ENCODE assay signal across 9 cellular contexts in genomic region chr2:11749646-11750349, GRCh38. TPM values are rescaled to one million over a fixed set of nuclear protein-coding genes. Genes with fewer than 3 reads are reported as not detected.
A peak's percentile ranks its signal among the peaks of the same experiment; 100 is the strongest.
DNase-seq lines count a peak whose midpoint lies in the region; ATAC-seq and TF ChIP-seq lines count a peak whose summit lies in the region.
"Had no signal": no experiment of that assay in that cellular context is flagged by ENCODE, and none has a peak within 500 bp of the region (broad histone marks: within the 10 kb centered on the region; RNA-seq: fewer than 3 reads in every experiment).

No MANE protein-coding gene starts in this region.

- no peaks in the 10 kb centered on the region for H3K27me3 ChIP-seq in breast epithelium
- H3K27me3 ChIP-seq in prostate gland (replicated peaks; ENCODE audit: insufficient read depth), result no peaks in the 10 kb centered on the region
- H3K27me3 ChIP-seq in sigmoid colon, result no peaks in the 10 kb centered on the region

- DNase-seq in breast epithelium (ENCODE audit: low spot score in 2 of 2), result no peak
- DNase-seq in prostate gland (ENCODE audit: low spot score), result no peak
- no peak for DNase-seq in activated effector memory CD4-positive, alpha-beta T cell treated with Interleukin-2 at 50 U/mL for 16 hours
- no peak for DNase-seq in sigmoid colon
- DNase-seq in DMS79 (lab: John Stamatoyannopoulos, UW), result no peak
- DNase-seq: cerebellar nuclear complex had no signal

- TF ChIP-seq CTCF in breast epithelium (IDR thresholded peaks at IDR 0.05), result no peak
- no peak for TF ChIP-seq CTCF in prostate gland (IDR thresholded peaks at IDR 0.05)
- no peak for TF ChIP-seq CTCF in sigmoid colon (IDR thresholded peaks at IDR 0.05)

- H3K9me3 ChIP-seq in breast epithelium, result no peaks in the 10 kb centered on the region
- no peaks in the 10 kb centered on the region for H3K9me3 ChIP-seq in prostate gland
- H3K9me3 ChIP-seq in sigmoid colon, result no peaks in the 10 kb centered on the region

- H3K36me3 ChIP-seq in breast epithelium (no peaks in the 10 kb centered on the region), prostate gland (no peaks in the 10 kb centered on the region), sigmoid colon (no peaks in the 10 kb centered on the region)

- TF ChIP-seq EP300 in sigmoid colon (IDR thresholded peaks at IDR 0.05), result no peak

- WGBS in prostate gland, result 76% methylated on average over 13 of the region's 13 CpGs
- WGBS in sigmoid colon, 2 donors, result 62 to 80% methylated on average over 13 of the region's 13 CpGs

- H3K4me1 ChIP-seq in breast epithelium, result peaks cover 10 to 35% of the 10 kb centered on the region in 2 donors
- H3K4me1 ChIP-seq in prostate gland (replicated peaks), result peaks cover 2% of the 10 kb centered on the region
- H3K4me1 ChIP-seq in sigmoid colon, result peaks cover 0 to 70% (median 58%) of the 10 kb centered on the region in 4 donors

- intact Hi-C loops in breast epithelium (cut with DNase I; ENCODE audit: low total_unique reads), result no loop called here
- intact Hi-C loops in prostate gland (cut with DNase I), result loop anchor here (5.0 kb wide), 1 partner anchor 52 kb away; no protein-coding TSS in a partner anchor
- intact Hi-C loops in sigmoid colon (cut with DNase I), result loop anchor here (10.0 kb wide), 1 partner anchor 965 kb away; the partner anchor contains the start of gene TRIB2

- ATAC-seq in GM18907 (IDR thresholded peaks at IDR 0.05; ENCODE audit: unreplicated experiment) (peak; percentile 15), HG03378 (IDR thresholded peaks at IDR 0.05; ENCODE audit: unreplicated experiment) (peak; percentile 26), HG03139 (IDR thresholded peaks at IDR 0.05; ENCODE audit: unreplicated experiment) (no peak)

- H3K4me3 ChIP-seq in breast epithelium (peak overlapping the region in 2 of 3 donors; percentile 86 to 94), prostate gland (no peak overlapping the region), sigmoid colon (no peak overlapping the region)

- TF ChIP-seq POLR2A in breast epithelium (IDR thresholded peaks at IDR 0.05), result no peak
- no peak for TF ChIP-seq POLR2A in prostate gland (IDR thresholded peaks at IDR 0.05)
- TF ChIP-seq POLR2A in sigmoid colon (IDR thresholded peaks at IDR 0.05), result no peak

- H3K27ac ChIP-seq in breast epithelium (peak overlapping the region; percentile 86), prostate gland (peak overlapping the region; percentile 1 to 59), sigmoid colon (peak overlapping the region in 1 of 4 donors; percentile 54)

RNA-seq across cellular contexts. Expression of gene LPIN1, which starts 3.4 kb away (rescaled TPM):
- total RNA-seq in breast epithelium, result 100 to 1,000 TPM in 1 of 3 donors, 10 to 100 TPM in 2; 78.6 to 106 (median 82.6) TPM
- 10 to 100 TPM; 18.2 to 57.1 TPM for total RNA-seq in prostate gland
- total RNA-seq in sigmoid colon, result 10 to 100 TPM; 27.5 to 37.4 (median 30.6) TPM
- polyA plus RNA-seq in sigmoid colon, result 10 to 100 TPM in 1 of 3 donors, 1 to 10 TPM in 2; 4.2 to 29.2 (median 4.9) TPM

Comparison
In these comparisons a context has a peak if more than half of its experiments do, and no peak if none do; other contexts are left out.
1. H3K4me3 ChIP-seq: peak in breast epithelium (2 of 3); none in prostate gland (0 of 2) and sigmoid colon (0 of 4).